Comparison of ENCODE assay signal across 8 cellular contexts in the genomic region with DNA sequence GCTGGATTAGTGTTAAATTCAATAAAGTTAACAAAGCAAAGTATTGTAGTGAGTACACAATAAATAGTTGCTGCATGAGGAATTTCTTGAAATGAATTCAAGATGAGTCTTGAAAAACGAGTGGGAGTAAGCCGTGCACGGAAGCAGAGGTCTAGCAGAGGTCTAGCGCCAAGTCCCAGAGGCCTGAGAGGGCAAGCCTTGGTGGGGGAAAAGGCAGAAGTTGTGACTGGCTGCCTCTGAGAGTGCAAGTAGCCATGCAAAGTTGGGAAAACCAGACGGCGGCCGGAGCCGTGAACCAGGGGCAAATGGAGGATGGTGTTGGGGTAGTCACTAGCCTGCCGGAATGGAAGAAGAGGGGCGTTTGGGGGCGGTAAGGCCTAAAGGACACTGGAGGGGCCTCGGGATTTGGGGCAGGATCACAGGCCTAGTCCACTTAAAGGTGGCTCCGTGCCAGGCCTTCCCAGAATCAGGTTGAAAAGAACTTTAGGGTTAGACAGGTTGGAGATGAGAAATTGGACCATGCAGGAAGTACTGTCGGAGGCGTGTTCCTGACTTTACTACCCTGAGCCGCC. TPM values are rescaled to one million over a fixed set of nuclear protein-coding genes. Genes with fewer than 3 reads are reported as not detected.
DNase-seq lines count a peak whose midpoint lies in the region; ATAC-seq and TF ChIP-seq lines count a peak whose summit lies in the region.

No MANE protein-coding gene starts in this region.

- peaks cover 31 to 51% of the 10 kb centered on the region in 2 donors for H3K4me1 ChIP-seq in thoracic aorta (ENCODE audit: control insufficient read depth in 1 of 2, low read depth in 2 of 2)

- H3K27me3 ChIP-seq in dorsolateral prefrontal cortex, result no peaks in the 10 kb centered on the region
- no peaks in the 10 kb centered on the region for H3K27me3 ChIP-seq in thoracic aorta (replicated peaks; ENCODE audit: insufficient read depth)

- H3K27ac ChIP-seq in SK-N-MC, result peak overlapping the region; percentile 98
- peak overlapping the region; percentile 91 to 100 (median 99) for H3K27ac ChIP-seq in dorsolateral prefrontal cortex
- peak overlapping the region; percentile 93 to 98 for H3K27ac ChIP-seq in thoracic aorta

- peak; percentile 36 for DNase-seq in A172 (ENCODE audit: low spot score)
- DNase-seq in GM12864 (ENCODE audit: low read depth), result no peak
- no peak for DNase-seq in SK-N-MC (ENCODE audit: low read depth, low spot score)
- DNase-seq in dorsolateral prefrontal cortex, result no peak
- DNase-seq in mesenteric fat pad (ENCODE audit: low spot score), result peak; percentile 91
- DNase-seq in thoracic aorta (ENCODE audit: low spot score), result peak; percentile 55
- no peak for DNase-seq in retina

- TF ChIP-seq CTCF in GM12864 (IDR thresholded peaks at IDR 0.05; ENCODE audit: low read depth, low read length, missing control alignments) (no peak), dorsolateral prefrontal cortex (IDR thresholded peaks at IDR 0.05 in 54 of 56, conservative IDR thresholded peaks at IDR 0.05 in 2 of 56; ENCODE audit: low read depth in 1 of 56, partially characterized antibody in 56 of 56) (no peak), thoracic aorta (IDR thresholded peaks at IDR 0.05) (no peak)

- H3K9me3 ChIP-seq in SK-N-MC (ENCODE audit: low read depth, low read length), result no peaks in the 10 kb centered on the region
- H3K9me3 ChIP-seq in thoracic aorta, result no peaks in the 10 kb centered on the region

- H3K36me3 ChIP-seq in SK-N-MC (ENCODE audit: insufficient read depth, low read length), result peaks cover 75% of the 10 kb centered on the region
- H3K36me3 ChIP-seq in thoracic aorta, result peaks cover 27% of the 10 kb centered on the region

- ATAC-seq in HG03066 (IDR thresholded peaks at IDR 0.05; ENCODE audit: low read depth, unreplicated experiment) (peak; percentile 31), thoracic aorta (ENCODE audit: insufficient number of reproducible peaks, low FRiP score, low read depth) (peak; percentile 43)

- peak overlapping the region; percentile 87 for H3K4me3 ChIP-seq in GM12864 (ENCODE audit: low read depth, low read length)
- H3K4me3 ChIP-seq in SK-N-MC, result peak overlapping the region; percentile 89
- H3K4me3 ChIP-seq in dorsolateral prefrontal cortex, result peak overlapping the region; percentile 59 to 100 (median 95)
- H3K4me3 ChIP-seq in thoracic aorta, result peak overlapping the region; percentile 79

- intact Hi-C loops in dorsolateral prefrontal cortex (cut with DNase I), result loop anchor here in 1 of 2 donors (2.0 kb wide), 1 partner anchor 40 kb away; no protein-coding TSS in a partner anchor

- H3K9ac ChIP-seq in SK-N-MC (ENCODE audit: insufficient read length), result peak overlapping the region; percentile 100

RNA-seq across cellular contexts. Expression of a gene that starts 0.4 kb away (rescaled TPM):
- 198 and 207 TPM in 2 replicates for total RNA-seq in A172 (2014; rRNA removed; shearing (Covaris generic))
- 100 to 1,000 TPM; 101 to 299 (median 140) TPM for total RNA-seq in dorsolateral prefrontal cortex
- 202 TPM for total RNA-seq in mesenteric fat pad
- total RNA-seq in thoracic aorta, result 100 to 1,000 TPM; 138 to 739 TPM

RNA-seq across cellular contexts. Expression of a gene that starts 40.8 kb away (rescaled TPM):
- 0.02 TPM in 1 of 2 replicates, not detected in the other for total RNA-seq in A172 (2014; rRNA removed; shearing (Covaris generic))
- total RNA-seq in dorsolateral prefrontal cortex (10 to 100 TPM; 17.2 to 91.6 (median 58.7) TPM), mesenteric fat pad (not detected), thoracic aorta (not detected)

RNA-seq across cellular contexts. Expression of a gene that starts 40.9 kb away (rescaled TPM):
- total RNA-seq in A172 (2014; rRNA removed; shearing (Covaris generic)), result 92.4 and 104 TPM in 2 replicates
- total RNA-seq in dorsolateral prefrontal cortex, result 10 to 100 TPM; 23.7 to 53.8 (median 36.2) TPM
- 50.9 TPM for total RNA-seq in mesenteric fat pad
- 10 to 100 TPM; 19.8 to 55.2 TPM for total RNA-seq in thoracic aorta

RNA-seq across cellular contexts. Expression of a gene that starts 47.7 kb away (rescaled TPM):
- total RNA-seq in A172 (2014; rRNA removed; shearing (Covaris generic)), result not detected in 2 replicates
- 1 to 10 TPM in 1 of 120 experiments, not detected in 119; 2.6 TPM for total RNA-seq in dorsolateral prefrontal cortex
- total RNA-seq in mesenteric fat pad, result not detected
- not detected for total RNA-seq in thoracic aorta

RNA-seq across cellular contexts. Expression of a gene that starts 48.5 kb away (rescaled TPM):
- total RNA-seq in A172 (2014; rRNA removed; shearing (Covaris generic)), result 28.0 and 33.8 TPM in 2 replicates
- total RNA-seq in dorsolateral prefrontal cortex, result 10 to 100 TPM; 32.4 to 53.5 (median 41.9) TPM
- 41.8 TPM for total RNA-seq in mesenteric fat pad
- 10 to 100 TPM; 32.0 to 46.8 TPM for total RNA-seq in thoracic aorta

Comparison
In these comparisons a context has a peak if more than half of its experiments do, and no peak if none do; other contexts are left out.
1. DNase-seq: peak in A172 (single experiment), mesenteric fat pad (single experiment) and thoracic aorta (single experiment); none in GM12864 (single experiment), SK-N-MC (single experiment), dorsolateral prefrontal cortex (0 of 10) and retina (single experiment).
2. RNA of a gene that starts 40.8 kb away (total RNA-seq): 17.2 to 91.6 TPM in dorsolateral prefrontal cortex; 0.02 TPM in A172, not detected in mesenteric fat pad (single experiment) and not detected in thoracic aorta; every median in the first group is over 10 times any median in the second.
3. Peak in every context shown above with its lines, with median percentiles within 50 percentile points of each other: H3K4me3 ChIP-seq and H3K27ac ChIP-seq.